1 cellular context compared by ENCODE assay signal in the genomic region with DNA sequence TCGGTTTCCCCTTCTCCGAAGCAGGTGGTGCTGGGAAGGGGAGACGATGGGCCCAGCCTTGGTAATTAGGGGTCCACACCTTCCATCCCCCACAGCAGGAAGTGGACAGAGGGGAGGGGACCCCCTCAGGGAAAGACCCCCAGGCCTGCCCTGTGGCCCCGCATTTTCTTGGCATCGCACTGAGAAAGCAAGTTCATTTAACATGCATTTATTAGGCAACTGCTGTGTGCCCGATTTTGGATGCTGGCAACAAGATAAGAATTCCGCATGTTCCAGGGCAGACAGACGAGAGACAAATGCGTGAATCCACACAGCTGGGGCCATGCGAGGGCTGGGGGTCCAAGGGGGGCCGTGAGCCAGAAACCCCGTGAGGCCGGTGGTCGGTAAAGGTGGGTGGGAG.
TF ChIP-seq lines count a peak whose summit lies in the region.

No MANE protein-coding gene starts in this region.

TF ChIP-seq in HepG2, 621 proteins besides CTCF, POLR2A, EP300 and RAD21:
- TF ChIP-seq ZNF713 (CRISPR knock-in tag; IDR thresholded peaks at IDR 0.05) = no peak
- TF ChIP-seq RBFOX2 (IDR thresholded peaks at IDR 0.05; ENCODE audit: low read depth, low read length) = 0 out of 2 replicates have a peak, but pooled peaks have one; percentile 10
- peak; percentile 77; the same call in 1 of the 2 replicates for TF ChIP-seq ZKSCAN8 (CRISPR knock-in tag; IDR thresholded peaks at IDR 0.05; ENCODE audit: borderline replicate concordance)
- TF ChIP-seq TARDBP (CRISPR knock-in tag; IDR thresholded peaks at IDR 0.05) = 0 out of 2 replicates have a peak, but pooled peaks have one; percentile 6
- TF ChIP-seq, protein P1, sequence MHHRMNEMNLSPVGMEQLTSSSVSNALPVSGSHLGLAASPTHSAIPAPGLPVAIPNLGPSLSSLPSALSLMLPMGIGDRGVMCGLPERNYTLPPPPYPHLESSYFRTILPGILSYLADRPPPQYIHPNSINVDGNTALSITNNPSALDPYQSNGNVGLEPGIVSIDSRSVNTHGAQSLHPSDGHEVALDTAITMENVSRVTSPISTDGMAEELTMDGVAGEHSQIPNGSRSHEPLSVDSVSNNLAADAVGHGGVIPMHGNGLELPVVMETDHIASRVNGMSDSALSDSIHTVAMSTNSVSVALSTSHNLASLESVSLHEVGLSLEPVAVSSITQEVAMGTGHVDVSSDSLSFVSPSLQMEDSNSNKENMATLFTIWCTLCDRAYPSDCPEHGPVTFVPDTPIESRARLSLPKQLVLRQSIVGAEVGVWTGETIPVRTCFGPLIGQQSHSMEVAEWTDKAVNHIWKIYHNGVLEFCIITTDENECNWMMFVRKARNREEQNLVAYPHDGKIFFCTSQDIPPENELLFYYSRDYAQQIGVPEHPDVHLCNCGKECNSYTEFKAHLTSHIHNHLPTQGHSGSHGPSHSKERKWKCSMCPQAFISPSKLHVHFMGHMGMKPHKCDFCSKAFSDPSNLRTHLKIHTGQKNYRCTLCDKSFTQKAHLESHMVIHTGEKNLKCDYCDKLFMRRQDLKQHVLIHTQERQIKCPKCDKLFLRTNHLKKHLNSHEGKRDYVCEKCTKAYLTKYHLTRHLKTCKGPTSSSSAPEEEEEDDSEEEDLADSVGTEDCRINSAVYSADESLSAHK (CRISPR knock-in tag; IDR thresholded peaks at IDR 0.05; ENCODE audit: borderline replicate concordance) = no peak
- TF ChIP-seq MIER2 (CRISPR knock-in tag; IDR thresholded peaks at IDR 0.05) = no peak
- TF ChIP-seq HNRNPL (IDR thresholded peaks at IDR 0.05; ENCODE audit: low read depth, low read length) = 0 out of 2 replicates have a peak, but pooled peaks have one; percentile 21
- TF ChIP-seq HNF4A (CRISPR knock-in tag; IDR thresholded peaks at IDR 0.05) = no peak
- peak; percentile 55 for TF ChIP-seq RBM22 (optimal IDR thresholded peaks at IDR 0.05; ENCODE audit: low read length)
- no peak for TF ChIP-seq ZNF124 (CRISPR knock-in tag; IDR thresholded peaks at IDR 0.05)
- peak; percentile 70; the same call in 1 of the 2 replicates for TF ChIP-seq ZBTB7A (CRISPR knock-in tag; IDR thresholded peaks at IDR 0.05)
